In genomic region chr9:137488330-137488653, GRCh38 we compare ENCODE assay signal across 15 cellular contexts. TPM values are rescaled to one million over a fixed set of nuclear protein-coding genes. Genes with fewer than 3 reads are reported as not detected.
A peak's percentile ranks its signal among the peaks of the same experiment; 100 is the strongest.
DNase-seq lines count a peak whose midpoint lies in the region; ATAC-seq, FAIRE-seq and TF ChIP-seq lines count a peak whose summit lies in the region.
"Had no signal": no experiment of that assay in that cellular context is flagged by ENCODE, and none has a peak within 500 bp of the region (broad histone marks: within the 10 kb centered on the region; RNA-seq: fewer than 3 reads in every experiment).

No MANE protein-coding gene starts in this region.

- no peaks in the 10 kb centered on the region for H3K9me1 ChIP-seq in K562 (ENCODE audit: control insufficient read depth, insufficient read depth, low read length)

- ATAC-seq in K562 (no peak), GM19455 (IDR thresholded peaks at IDR 0.05; ENCODE audit: unreplicated experiment) (no peak)
- ATAC-seq in effector memory CD8-positive, alpha-beta T cell (replicated peaks): no peak
- ATAC-seq: activated naive CD4-positive, alpha-beta T cell treated with anti-CD3 and anti-CD28 coated beads, Interleukin-2, amount 50 U/mL, for 72 hours had no signal

- H3K4me1 Mint-ChIP-seq in effector memory CD8-positive, alpha-beta T cell (ENCODE audit: low read depth in 2 of 2): peaks cover 0 to 5% of the 10 kb centered on the region in 2 donors

- in situ Hi-C loops in K562 (cut with MboI): no loop called here
- in situ Hi-C loops in transverse colon (cut with MboI; ENCODE audit: low pct_ligation_motif_present in 1 of 4, low pct_unique_long_range_greater_than_20kb in 1 of 4, low sequenced_read_pairs in 3 of 4): no loop called here

- H3K4me2 ChIP-seq in K562 (ENCODE audit: insufficient read depth, low read length): no peak overlapping the region

- H2AFZ ChIP-seq in K562 (ENCODE audit: low read depth, low read length): no peak overlapping the region

- no peaks in the 10 kb centered on the region for H3K27me3 Mint-ChIP-seq in effector memory CD8-positive, alpha-beta T cell

- 52% methylated on average over 5 of the region's 6 CpGs for WGBS in K562 (ENCODE audit: insufficient coverage, low coverage, missing lambda C conversion rate)
- 49 to 51% methylated on average over 3 to 6 of the region's 6 CpGs for WGBS in transverse colon (ENCODE audit: low coverage in 1 of 2), 2 donors

- POLR2A ChIA-PET in K562 (lab: Yijun Ruan, JAX): no interaction called here

- no peak for FAIRE-seq in K562 (lab: Jason Lieb, UNC)
- FAIRE-seq: D721Med, endometrium had no signal

- peak; percentile 37 for DNase-seq in NCI-H2196 (lab: John Stamatoyannopoulos, UW; ENCODE audit: unreplicated experiment)
- no peak for DNase-seq in NCI-H2196 treated with DMSO at 0.1 percent for 48 hours (lab: John Stamatoyannopoulos, UW; ENCODE audit: unreplicated experiment)
- peak; percentile 97 for DNase-seq in NCI-H2171 (lab: John Stamatoyannopoulos, UW)
- DNase-seq in K562 (ENCODE audit: extremely low read depth in 1 of 4, low spot score in 3 of 4): no peak
- peak; percentile 27 for DNase-seq in transverse colon
- DNase-seq in Ammon's horn (ENCODE audit: low spot score): no peak
- no peak for DNase-seq in effector memory CD8-positive, alpha-beta T cell
- DNase-seq: HFFc6; NK-92 treated with Interleukin-12 subunit alpha and Interleukin-12 subunit beta, amount 100 ng/mL, for 24 hours; SIG-M5 had no signal

- no TSS peak for BruUV-seq in K562 (replicated peaks; lab: Mats Ljungman, UMichigan)

- H3K9me3 ChIP-seq in K562 (replicated peaks; ENCODE audit: control insufficient read depth, insufficient read depth, low read depth, low read length): no peaks in the 10 kb centered on the region
- H3K9me3 ChIP-seq in transverse colon: no peaks in the 10 kb centered on the region

- intact Hi-C loops in K562 (cut with micrococcal nuclease): no loop called here
- intact Hi-C loops in transverse colon (cut with DNase I; ENCODE audit: low total_unique reads): no loop called here

- TF ChIP-seq EP300 in K562 (IDR thresholded peaks at IDR 0.05; ENCODE audit: low read length) (no peak), transverse colon (IDR thresholded peaks at IDR 0.05; ENCODE audit: low read depth) (no peak)

- H3K4me3 Mint-ChIP-seq in effector memory CD8-positive, alpha-beta T cell: no peak overlapping the region
- H3K4me3 Mint-ChIP-seq: HFFc6 had no signal

- no peaks in the 10 kb centered on the region for H3K79me2 ChIP-seq in K562 (ENCODE audit: control insufficient read depth, insufficient read depth, low read length)

- TF ChIP-seq CTCF in K562 (IDR thresholded peaks at IDR 0.05 in 2 of 3, conservative IDR thresholded peaks at IDR 0.05 in 1 of 3; ENCODE audit: insufficient read depth in 2 of 3, low read depth in 1 of 3, low read length in 3 of 3) (no peak), transverse colon (IDR thresholded peaks at IDR 0.05) (no peak)

- H3K4me3 ChIP-seq in K562 (no peak overlapping the region), transverse colon (no peak overlapping the region)

- TF ChIP-seq RAD21 in K562 (CRISPR knock-in tag; conservative IDR thresholded peaks at IDR 0.05 in 1 of 2, IDR thresholded peaks at IDR 0.05 in 1 of 2): no peak

- H3K9ac ChIP-seq in K562 (ENCODE audit: insufficient read depth in 1 of 2, low read depth in 2 of 2, low read length in 2 of 2): peak overlapping the region in 1 of 2 experiments; percentile 56; a peak in 1 of 4 replicates

- no peak overlapping the region for H3K27ac Mint-ChIP-seq in effector memory CD8-positive, alpha-beta T cell
- H3K27ac Mint-ChIP-seq: activated naive CD4-positive, alpha-beta T cell treated with anti-CD3 and anti-CD28 coated beads, Interleukin-2, amount 50 U/mL, for 72 hours; HFFc6 had no signal

- no peaks in the 10 kb centered on the region for H3K9me3 Mint-ChIP-seq in effector memory CD8-positive, alpha-beta T cell
- H3K9me3 Mint-ChIP-seq: activated naive CD4-positive, alpha-beta T cell treated with anti-CD3 and anti-CD28 coated beads, Interleukin-2, amount 50 U/mL, for 72 hours; HFFc6 had no signal

- no peaks in the 10 kb centered on the region for H4K20me1 ChIP-seq in K562 (replicated peaks; ENCODE audit: control insufficient read depth, insufficient read depth, low read length)

- no peak for TF ChIP-seq POLR2A in K562 (conservative IDR thresholded peaks at IDR 0.05)
- no peak for TF ChIP-seq POLR2A in transverse colon (IDR thresholded peaks at IDR 0.05)

- H3K27me3 ChIP-seq in K562 (ENCODE audit: control insufficient read depth in 2 of 2, insufficient read depth in 2 of 2, low read length in 2 of 2): no peaks in the 10 kb centered on the region; a peak in 1 of 5 replicates
- no peaks in the 10 kb centered on the region for H3K27me3 ChIP-seq in transverse colon

- no peaks in the 10 kb centered on the region for H3K36me3 ChIP-seq in K562 (ENCODE audit: control insufficient read depth, insufficient read depth, low read length)
- H3K36me3 ChIP-seq in transverse colon: no peaks in the 10 kb centered on the region

- no peaks in the 10 kb centered on the region for H3K36me3 Mint-ChIP-seq in effector memory CD8-positive, alpha-beta T cell (ENCODE audit: insufficient read depth)
- H3K36me3 Mint-ChIP-seq: activated naive CD4-positive, alpha-beta T cell treated with anti-CD3 and anti-CD28 coated beads, Interleukin-2, amount 50 U/mL, for 72 hours had no signal

- no peak overlapping the region for H3K27ac ChIP-seq in K562 (ENCODE audit: extremely low read depth, low read depth, low read length)
- H3K27ac ChIP-seq in transverse colon: no peak overlapping the region

- H3K4me1 ChIP-seq in K562 (replicated peaks in 1 of 2; ENCODE audit: control insufficient read depth in 2 of 2, insufficient read depth in 2 of 2, low read length in 2 of 2): peaks cover 32 to 63% of the 10 kb centered on the region in 2 experiments
- peaks cover 0 to 12% (median 9%) of the 10 kb centered on the region in 4 donors for H3K4me1 ChIP-seq in transverse colon

- CTCF ChIA-PET in K562 (lab: Yijun Ruan, JAX; ENCODE audit: low intra/inter-chr PET ratio): no interaction called here

TF ChIP-seq in K562, 482 proteins besides CTCF, POLR2A, EP300 and RAD21 (continues in another document):
- TF ChIP-seq HES1 (IDR thresholded peaks at IDR 0.05; ENCODE audit: low read depth): no peak

RNA-seq across cellular contexts. Expression of gene NSMF, which starts 29.2 kb away (rescaled TPM):
- 47.6 and 128 TPM in 2 replicates for total RNA-seq in K562 (2011; cell fraction: chromatin; rRNA removed; ENCODE audit: low replicate concordance)
- 87.2 and 93.1 TPM in 2 replicates for total RNA-seq in K562 (2011; cell fraction: nucleolus; rRNA removed)
- 47.3 and 58.7 TPM in 2 replicates for total RNA-seq in K562 (2011; cell fraction: nucleoplasm; rRNA removed)
- total RNA-seq in K562 (2014; rRNA removed) (49.2 and 60.0 TPM in 2 replicates), K562 (2014; rRNA removed; fragmentation: Illumina TruSeq; extraction: Trizol) (24.4 and 29.3 TPM in 2 replicates), K562 (2015; rRNA removed; fragmentation: Illumina TruSeq; extraction: Trizol) (28.2 and 29.1 TPM in 2 replicates), K562 (2021) (72.0 and 74.5 TPM in 2 replicates), transverse colon (100 to 1,000 TPM in 1 of 4 donors, 10 to 100 TPM in 3; 44.6 to 130 (median 55.2) TPM)
- polyA plus RNA-seq in K562 (2011; rRNA removed) (44.9 and 71.8 TPM in 2 replicates), K562 (2014; fragmentation: Illumina TruSeq; extraction: Trizol) (26.4 and 44.1 TPM in 2 replicates), K562 (2014; fragmentation: Nextera tagmentation; extraction: Ambion mirVana) (under 1 TPM; 0.20 to 0.42 TPM), K562 (2014; rRNA removed) (76.3 and 82.7 TPM in 2 replicates)
- polyA plus RNA-seq in K562 (2011; cell fraction: cytosol; rRNA removed): 59.2 and 114 TPM in 2 replicates
- polyA plus RNA-seq in K562 (2011; cell fraction: nucleus; rRNA removed): 244 and 400 TPM in 2 replicates
- 38.5 and 48.2 TPM in 2 replicates for polyA plus RNA-seq in K562 (2012)
- 25.2 and 31.9 TPM in 2 replicates for polyA minus RNA-seq in K562 (2011; rRNA and poly(A)+ RNA removed)
- polyA minus RNA-seq in K562 (2011; cell fraction: cytosol; rRNA and poly(A)+ RNA removed): 37.7 and 44.3 TPM in 2 replicates
- 47.9 and 59.5 TPM in 2 replicates for polyA minus RNA-seq in K562 (2011; cell fraction: nucleus; rRNA and poly(A)+ RNA removed)

RNA-seq across cellular contexts. Expression of gene ENTPD8, which starts 47.1 kb away (rescaled TPM):
- total RNA-seq in K562 (2011; cell fraction: chromatin; rRNA removed; ENCODE audit: low replicate concordance): 0.23 and 0.67 TPM in 2 replicates
- 0.50 and 0.53 TPM in 2 replicates for total RNA-seq in K562 (2011; cell fraction: nucleolus; rRNA removed)
- total RNA-seq in K562 (2011; cell fraction: nucleoplasm; rRNA removed): 0.22 TPM in 1 of 2 replicates, not detected in the other
- total RNA-seq in K562 (2014; rRNA removed) (0.16 and 0.27 TPM in 2 replicates), K562 (2014; rRNA removed; fragmentation: Illumina TruSeq; extraction: Trizol) (not detected in 2 replicates), K562 (2015; rRNA removed; fragmentation: Illumina TruSeq; extraction: Trizol) (0.08 TPM in 1 of 2 replicates, not detected in the other), K562 (2021) (0.13 and 0.18 TPM in 2 replicates), transverse colon (100 to 1,000 TPM in 1 of 4 donors, 10 to 100 TPM in 3; 20.7 to 109 (median 63.8) TPM)
- polyA plus RNA-seq in K562 (2011; rRNA removed) (0.06 and 0.11 TPM in 2 replicates), K562 (2014; fragmentation: Illumina TruSeq; extraction: Trizol) (0.07 TPM in 1 of 2 replicates, not detected in the other), K562 (2014; fragmentation: Nextera tagmentation; extraction: Ambion mirVana) (not detected), K562 (2014; rRNA removed) (0.20 TPM in 1 of 2 replicates, not detected in the other)
- 0.04 and 0.27 TPM in 2 replicates for polyA plus RNA-seq in K562 (2011; cell fraction: cytosol; rRNA removed)
- polyA plus RNA-seq in K562 (2011; cell fraction: nucleus; rRNA removed): 0.63 and 1.0 TPM in 2 replicates
- 0.12 and 0.16 TPM in 2 replicates for polyA plus RNA-seq in K562 (2012)
- polyA minus RNA-seq in K562 (2011; rRNA and poly(A)+ RNA removed): not detected in 2 replicates
- not detected in 2 replicates for polyA minus RNA-seq in K562 (2011; cell fraction: cytosol; rRNA and poly(A)+ RNA removed)
- 0.13 and 0.22 TPM in 2 replicates for polyA minus RNA-seq in K562 (2011; cell fraction: nucleus; rRNA and poly(A)+ RNA removed)
- total RNA-seq: activated naive CD4-positive, alpha-beta T cell treated with anti-CD3 and anti-CD28 coated beads, Interleukin-2, amount 50 U/mL, for 72 hours; cardiac septum; HFFc6 had no signal

Comparison
In these comparisons a context has a peak if more than half of its experiments do, and no peak if none do; other contexts are left out.
1. DNase-seq: peak in NCI-H2196 (single experiment), NCI-H2171 (single experiment) and transverse colon (single experiment); none in NCI-H2196 treated with DMSO at 0.1 percent for 48 hours (single experiment), K562 (0 of 4), Ammon's horn (single experiment) and effector memory CD8-positive, alpha-beta T cell (0 of 3).
2. RNA of gene ENTPD8, which starts 47.1 kb away (total RNA-seq): 20.7 to 109 TPM in transverse colon; 0.08 to 0.67 TPM in K562; every median in the first group is over 10 times any median in the second.